11 cellular contexts compared by ENCODE assay signal in the genomic region with DNA sequence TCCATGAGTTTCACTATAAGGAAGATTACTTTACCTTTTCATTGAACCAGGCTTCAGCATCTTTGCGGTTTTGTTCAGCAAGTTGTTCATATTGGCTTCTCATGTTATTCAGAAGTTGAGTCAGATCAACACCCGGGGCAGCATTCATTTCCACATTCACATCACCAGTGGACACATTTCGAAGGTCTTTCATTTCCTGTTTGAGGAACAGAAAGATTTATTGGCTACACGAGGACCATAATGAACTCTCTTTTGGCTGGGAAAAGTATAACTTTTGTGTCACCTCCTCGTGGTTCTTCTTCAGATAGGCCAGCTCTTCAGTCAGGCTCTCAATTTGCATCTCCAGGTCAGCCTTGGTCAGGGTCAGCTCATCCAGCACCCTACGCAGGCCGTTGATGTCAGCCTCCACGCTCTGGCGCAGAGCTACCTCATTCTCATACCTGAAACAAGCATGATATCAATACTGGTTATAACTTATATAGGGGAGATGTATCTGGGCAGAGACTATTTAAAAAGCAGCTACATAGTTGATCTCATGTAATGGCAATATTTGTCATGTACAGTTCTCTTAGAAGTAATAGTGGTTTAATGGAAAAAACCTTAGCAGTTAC. TPM values are rescaled to one million over a fixed set of nuclear protein-coding genes. Genes with fewer than 3 reads are reported as not detected.
DNase-seq lines count a peak whose midpoint lies in the region; ATAC-seq, FAIRE-seq and TF ChIP-seq lines count a peak whose summit lies in the region.
"Had no signal": no experiment of that assay in that cellular context is flagged by ENCODE, and none has a peak within 500 bp of the region (broad histone marks: within the 10 kb centered on the region; RNA-seq: fewer than 3 reads in every experiment).

No MANE protein-coding gene starts in this region.

- H3K27me3 Mint-ChIP-seq in activated CD4-positive, alpha-beta memory T cell treated with anti-CD3 and anti-CD28 coated beads for 36 hours, result peaks cover 4% of the 10 kb centered on the region

- no peak for TF ChIP-seq EP300 in A549 (IDR thresholded peaks at IDR 0.05)

- H2AK5ac ChIP-seq in mesenchymal stem cell (ENCODE audit: low read length, severe bottlenecking), result no peak overlapping the region

- no peak overlapping the region for H2BK15ac ChIP-seq in mesenchymal stem cell (ENCODE audit: low read depth, poor library complexity, severe bottlenecking)

- POLR2A ChIA-PET in A549 (lab: Yijun Ruan, JAX), result no interaction called here
- POLR2A ChIA-PET in activated CD4-positive, alpha-beta memory T cell treated with anti-CD3 and anti-CD28 coated beads for 36 hours (lab: Charles Lee), result interaction anchor here (0.6 to 2.5 kb wide), 2 partner anchors 13 to 173 kb away, joined by 3 to 12 read pairs; a partner anchor contains a TSS

- no peak for FAIRE-seq in A549 (lab: Jason Lieb, UNC)

- H4K8ac ChIP-seq in mesenchymal stem cell (ENCODE audit: low read length), result no peak overlapping the region

- no peaks in the 10 kb centered on the region for H3K9me3 Mint-ChIP-seq in activated CD4-positive, alpha-beta memory T cell treated with anti-CD3 and anti-CD28 coated beads for 36 hours

- H3K4me3 ChIP-seq in A549 (peak overlapping the region; percentile 79; the same call in 2 of the 3 replicates), DOHH2 (ENCODE audit: low read length) (peak overlapping the region; percentile 82), mesenchymal stem cell (ENCODE audit: insufficient read depth in 1 of 2, low read depth in 1 of 2, low read length in 2 of 2) (peak overlapping the region in 1 of 2 experiments; percentile 87)

- no peak for ATAC-seq in A549
- ATAC-seq in GM19455 (IDR thresholded peaks at IDR 0.05; ENCODE audit: unreplicated experiment), result no peak

- H3K27ac Mint-ChIP-seq in activated CD4-positive, alpha-beta memory T cell treated with anti-CD3 and anti-CD28 coated beads for 36 hours, result peak overlapping the region; percentile 72

- CTCF ChIA-PET in A549 (lab: Yijun Ruan, JAX), result interaction anchor here (0.7 to 6.4 kb wide), 9 partner anchors 15 to 846 kb away, joined by 3 to 51 read pairs (median 3); no protein-coding TSS in a partner anchor
- CTCF ChIA-PET in activated CD4-positive, alpha-beta memory T cell treated with anti-CD3 and anti-CD28 coated beads for 36 hours (lab: Charles Lee), result interaction anchor here (2.4 kb wide), 1 partner anchor 842 kb away, joined by 10 read pairs; no protein-coding TSS in a partner anchor

- in situ Hi-C loops in GM13976 (cut with MboI; ENCODE audit: low sequenced_read_pairs, unreplicated experiment), result no loop called here

- no peaks in the 10 kb centered on the region for H4K20me1 ChIP-seq in DOHH2 (ENCODE audit: control insufficient read depth, insufficient read depth, low read depth, low read length)

- DNase-seq in A549 (ENCODE audit: low read depth in 1 of 2, low spot score in 1 of 2) (no peak), mesenchymal stem cell (no peak), DMS53 treated with DMSO at 0.1 percent for 48 hours (lab: John Stamatoyannopoulos, UW; ENCODE audit: unreplicated experiment) (no peak), NCI-H446 treated with DMSO at 0.1 percent for 48 hours (lab: John Stamatoyannopoulos, UW) (no peak), GM13976 (ENCODE audit: low spot score) (no peak)
- peak; percentile 34 for DNase-seq in activated CD4-positive, alpha-beta memory T cell treated with anti-CD3 and anti-CD28 coated beads for 36 hours
- DNase-seq: erythroblast, NCI-H526 treated with DMSO at 0.1 percent for 48 hours had no signal

- H3K9me3 ChIP-seq in A549 (no peaks in the 10 kb centered on the region), DOHH2 (ENCODE audit: control insufficient read depth, insufficient read depth, low read length) (no peaks in the 10 kb centered on the region), mesenchymal stem cell (ENCODE audit: control insufficient read depth, low read length) (no peaks in the 10 kb centered on the region)

- H3K4me2 ChIP-seq in A549, result peak overlapping the region; percentile 85
- peak overlapping the region; percentile 65 for H3K4me2 ChIP-seq in DOHH2 (ENCODE audit: low read length)
- H3K4me2 ChIP-seq in mesenchymal stem cell (ENCODE audit: low read length, poor library complexity, severe bottlenecking), result no peak overlapping the region

- no peak overlapping the region for H2BK5ac ChIP-seq in mesenchymal stem cell (ENCODE audit: low read depth, low read length, poor library complexity, severe bottlenecking)

- no peak overlapping the region for H4K91ac ChIP-seq in mesenchymal stem cell (ENCODE audit: low read length)

- peaks cover 11% of the 10 kb centered on the region for H3K79me1 ChIP-seq in mesenchymal stem cell (replicated peaks; ENCODE audit: low read length, poor library complexity, severe bottlenecking)

- intact Hi-C loops in activated CD4-positive, alpha-beta memory T cell treated with anti-CD3 and anti-CD28 coated beads for 36 hours (cut with micrococcal nuclease), result no loop called here

- TF ChIP-seq CTCF in A549 (IDR thresholded peaks at IDR 0.05), result no peak
- TF ChIP-seq CTCF in DOHH2 (IDR thresholded peaks at IDR 0.05; ENCODE audit: low read depth, low read length, poor library complexity, severe bottlenecking), result no peak
- TF ChIP-seq CTCF in GM13976 (IDR thresholded peaks at IDR 0.05; ENCODE audit: borderline replicate concordance, control extremely low read depth, extremely low read depth, insufficient read depth, missing control alignments), result no peak

- H2BK120ac ChIP-seq in mesenchymal stem cell (ENCODE audit: low read depth, low read length), result no peak overlapping the region

- H3F3A ChIP-seq in DOHH2 (ENCODE audit: control insufficient read depth, insufficient read depth), result peaks cover 31% of the 10 kb centered on the region

- H3K36me3 Mint-ChIP-seq in activated CD4-positive, alpha-beta memory T cell treated with anti-CD3 and anti-CD28 coated beads for 36 hours, result peaks cover 21% of the 10 kb centered on the region

- peaks cover 16% of the 10 kb centered on the region for H3K4me1 ChIP-seq in A549
- H3K4me1 ChIP-seq in DOHH2 (ENCODE audit: control insufficient read depth, low read length), result peaks cover 17% of the 10 kb centered on the region
- H3K4me1 ChIP-seq in mesenchymal stem cell (ENCODE audit: control insufficient read depth, insufficient read depth, low read depth, low read length), result peaks cover 1% of the 10 kb centered on the region

- H3K4ac ChIP-seq in mesenchymal stem cell (ENCODE audit: low read depth in 1 of 2, low read length in 2 of 2), result no peak overlapping the region

- H3K36me3 ChIP-seq in DOHH2 (ENCODE audit: control insufficient read depth, low read length) (peaks cover 29% of the 10 kb centered on the region), mesenchymal stem cell (ENCODE audit: control insufficient read depth in 1 of 2, insufficient read depth in 2 of 2, low read depth in 1 of 2, low read length in 2 of 2) (peaks cover 10 to 24% of the 10 kb centered on the region in 2 experiments)

- H3K27me3 ChIP-seq in DOHH2 (ENCODE audit: control insufficient read depth, low read length), result no peaks in the 10 kb centered on the region
- no peaks in the 10 kb centered on the region for H3K27me3 ChIP-seq in mesenchymal stem cell (ENCODE audit: control insufficient read depth in 1 of 2, insufficient read depth in 1 of 2, low read length in 2 of 2)

- H3K14ac ChIP-seq in mesenchymal stem cell (ENCODE audit: low read length in 2 of 2), result no peak overlapping the region

- peak overlapping the region; percentile 94 for H3K9ac ChIP-seq in mesenchymal stem cell (ENCODE audit: low read length)

- H3K9me2 ChIP-seq in DOHH2 (replicated peaks; ENCODE audit: control insufficient read depth, low read length), result no peaks in the 10 kb centered on the region

- TF ChIP-seq RAD21 in A549 (conservative IDR thresholded peaks at IDR 0.05 in 1 of 2, IDR thresholded peaks at IDR 0.05 in 1 of 2), result no peak

- no peak overlapping the region for H2AFZ ChIP-seq in mesenchymal stem cell (ENCODE audit: low read depth, low read length)

- H3K18ac ChIP-seq in mesenchymal stem cell (ENCODE audit: low read depth in 1 of 2, low read length in 2 of 2), result no peak overlapping the region

- peaks cover 18% of the 10 kb centered on the region for H3K4me1 Mint-ChIP-seq in activated CD4-positive, alpha-beta memory T cell treated with anti-CD3 and anti-CD28 coated beads for 36 hours (ENCODE audit: low read depth)

- H2BK12ac ChIP-seq in mesenchymal stem cell (ENCODE audit: low read length in 2 of 2), result no peak overlapping the region

- H3K79me2 ChIP-seq in DOHH2 (ENCODE audit: control insufficient read depth, low read length), result peaks cover 23% of the 10 kb centered on the region

- no peak overlapping the region for H3K27ac ChIP-seq in A549
- H3K27ac ChIP-seq in DOHH2 (ENCODE audit: low read depth, low read length), result no peak overlapping the region
- H3K27ac ChIP-seq in mesenchymal stem cell (ENCODE audit: low read length, poor library complexity, severe bottlenecking), result no peak overlapping the region

- 92% methylated on average over 9 of the region's 9 CpGs for WGBS in A549 (ENCODE audit: missing lambda C conversion rate)
- 90% methylated on average over 7 of the region's 9 CpGs for WGBS in mesenchymal stem cell

- H3K23ac ChIP-seq in mesenchymal stem cell (ENCODE audit: low read length in 2 of 2), result no peak overlapping the region

- peak overlapping the region; percentile 75 for H3K4me3 Mint-ChIP-seq in activated CD4-positive, alpha-beta memory T cell treated with anti-CD3 and anti-CD28 coated beads for 36 hours

- TF ChIP-seq POLR2A in A549 (IDR thresholded peaks at IDR 0.05; ENCODE audit: low read length), result no peak

RNA-seq across cellular contexts. Expression of a gene that starts 2.1 kb away (rescaled TPM):
- 59.8 and 89.8 TPM in 2 replicates for polyA plus RNA-seq in A549 (2011; rRNA removed)
- 81.0 and 89.6 TPM in 2 replicates for polyA plus RNA-seq in A549 (2012; cell fraction: cytosol; rRNA removed)
- polyA plus RNA-seq in A549 (2012; cell fraction: nucleus; rRNA removed), result 29.6 and 45.1 TPM in 2 replicates
- polyA plus RNA-seq in A549 (2017; fragmentation: RNase III; extraction: RNeasy Plus Mini Kit Qiagen cat#74134 plus additional on column Dnase treatment), result 89.1 to 96.2 TPM (median 95.9 TPM) in 3 replicates
- 1.6 and 1.9 TPM in 2 replicates for polyA minus RNA-seq in A549 (2011; rRNA and poly(A)+ RNA removed)
- 10 to 100 TPM; 28.4 to 35.5 TPM for total RNA-seq in activated CD4-positive, alpha-beta memory T cell treated with anti-CD3 and anti-CD28 coated beads for 36 hours
- polyA plus RNA-seq in mesenchymal stem cell (2013, experiment 1 of 2), result 81.8 TPM
- 88.0 TPM for polyA plus RNA-seq in mesenchymal stem cell (2013, experiment 2 of 2)

RNA-seq across cellular contexts. Expression of a gene that starts 20.6 kb away (rescaled TPM):
- polyA plus RNA-seq in A549 (2011; rRNA removed) (not detected in 2 replicates), A549 (2017; fragmentation: RNase III; extraction: RNeasy Plus Mini Kit Qiagen cat#74134 plus additional on column Dnase treatment) (not detected in 3 replicates)
- not detected in 2 replicates for polyA plus RNA-seq in A549 (2012; cell fraction: cytosol; rRNA removed)
- not detected in 2 replicates for polyA plus RNA-seq in A549 (2012; cell fraction: nucleus; rRNA removed)
- polyA minus RNA-seq in A549 (2011; rRNA and poly(A)+ RNA removed), result not detected in 2 replicates
- total RNA-seq in activated CD4-positive, alpha-beta memory T cell treated with anti-CD3 and anti-CD28 coated beads for 36 hours, result not detected
- polyA plus RNA-seq in mesenchymal stem cell (2013, experiment 1 of 2), result not detected
- polyA plus RNA-seq in mesenchymal stem cell (2013, experiment 2 of 2), result not detected
- total RNA-seq: kidney epithelial cell had no signal

RNA-seq across cellular contexts. Expression of a gene that starts 38.0 kb away (rescaled TPM):
- polyA plus RNA-seq in A549 (2011; rRNA removed) (not detected in 2 replicates), A549 (2017; fragmentation: RNase III; extraction: RNeasy Plus Mini Kit Qiagen cat#74134 plus additional on column Dnase treatment) (not detected in 3 replicates)
- 0.03 and 0.04 TPM in 2 replicates for polyA plus RNA-seq in A549 (2012; cell fraction: cytosol; rRNA removed)
- not detected in 2 replicates for polyA plus RNA-seq in A549 (2012; cell fraction: nucleus; rRNA removed)
- polyA minus RNA-seq in A549 (2011; rRNA and poly(A)+ RNA removed), result not detected in 2 replicates
- total RNA-seq in activated CD4-positive, alpha-beta memory T cell treated with anti-CD3 and anti-CD28 coated beads for 36 hours, result not detected
- not detected for polyA plus RNA-seq in mesenchymal stem cell (2013, experiment 1 of 2)
- polyA plus RNA-seq in mesenchymal stem cell (2013, experiment 2 of 2), result not detected
- total RNA-seq: kidney epithelial cell had no signal

RNA-seq across cellular contexts. Expression of a gene that starts 46.7 kb away (rescaled TPM):
- polyA plus RNA-seq in A549 (2011; rRNA removed) (not detected in 2 replicates), A549 (2017; fragmentation: RNase III; extraction: RNeasy Plus Mini Kit Qiagen cat#74134 plus additional on column Dnase treatment) (not detected in 3 replicates)
- polyA plus RNA-seq in A549 (2012; cell fraction: cytosol; rRNA removed), result not detected in 2 replicates
- not detected in 2 replicates for polyA plus RNA-seq in A549 (2012; cell fraction: nucleus; rRNA removed)
- not detected in 2 replicates for polyA minus RNA-seq in A549 (2011; rRNA and poly(A)+ RNA removed)
- total RNA-seq in activated CD4-positive, alpha-beta memory T cell treated with anti-CD3 and anti-CD28 coated beads for 36 hours, result not detected
- not detected for polyA plus RNA-seq in mesenchymal stem cell (2013, experiment 1 of 2)
- polyA plus RNA-seq in mesenchymal stem cell (2013, experiment 2 of 2), result not detected
- total RNA-seq: kidney epithelial cell had no signal

RNA-seq across cellular contexts. Expression of a gene that starts 48.3 kb away (rescaled TPM):
- polyA plus RNA-seq in A549 (2011; rRNA removed) (not detected in 2 replicates), A549 (2017; fragmentation: RNase III; extraction: RNeasy Plus Mini Kit Qiagen cat#74134 plus additional on column Dnase treatment) (not detected in 3 replicates)
- not detected in 2 replicates for polyA plus RNA-seq in A549 (2012; cell fraction: cytosol; rRNA removed)
- polyA plus RNA-seq in A549 (2012; cell fraction: nucleus; rRNA removed), result not detected in 2 replicates
- polyA minus RNA-seq in A549 (2011; rRNA and poly(A)+ RNA removed), result not detected in 2 replicates
- total RNA-seq in activated CD4-positive, alpha-beta memory T cell treated with anti-CD3 and anti-CD28 coated beads for 36 hours, result not detected
- polyA plus RNA-seq in mesenchymal stem cell (2013, experiment 1 of 2), result not detected
- not detected for polyA plus RNA-seq in mesenchymal stem cell (2013, experiment 2 of 2)
- total RNA-seq: kidney epithelial cell had no signal
